ENCODE assay signal across 3 cellular contexts in the genomic region with DNA sequence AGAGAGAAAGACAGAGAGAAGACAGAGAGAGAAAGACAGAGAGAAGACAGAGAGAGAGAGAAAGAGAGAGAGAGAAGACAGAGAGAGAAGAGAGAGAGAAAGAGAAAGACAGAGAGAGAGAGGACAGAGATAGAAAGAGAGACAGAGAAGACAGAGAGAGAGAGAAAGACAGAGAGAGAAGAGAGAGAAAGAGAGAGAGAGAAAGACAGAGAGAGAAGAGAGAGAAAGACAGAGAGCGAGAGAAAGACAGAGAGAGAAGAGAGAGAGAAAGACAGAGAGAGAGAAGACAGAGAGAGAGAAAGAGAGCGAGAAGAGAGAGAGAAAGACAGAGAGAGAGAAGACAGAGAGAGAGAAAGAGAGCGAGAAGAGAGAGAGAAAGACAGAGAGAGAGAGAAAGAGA. TPM values are rescaled to one million over a fixed set of nuclear protein-coding genes. Genes with fewer than 3 reads are reported as not detected.
"Had no signal": no experiment of that assay in that cellular context is flagged by ENCODE, and none has a peak within 500 bp of the region (broad histone marks: within the 10 kb centered on the region; RNA-seq: fewer than 3 reads in every experiment).

No MANE protein-coding gene starts in this region.

RNA-seq across cellular contexts. Expression of gene SHOX, which starts 7.8 kb away (rescaled TPM):
- total RNA-seq: GM23248, GM23338, H7 had no signal
- polyA plus RNA-seq: GM23248, GM23338 had no signal
